ENCODE assay signal across 17 cellular contexts in genomic region chr7:128718967-128719642, GRCh38. TPM values are rescaled to one million over a fixed set of nuclear protein-coding genes. Genes with fewer than 3 reads are reported as not detected.
DNase-seq lines count a peak whose midpoint lies in the region; ATAC-seq lines count a peak whose summit lies in the region.
"Had no signal": no experiment of that assay in that cellular context is flagged by ENCODE, and none has a peak within 500 bp of the region (broad histone marks: within the 10 kb centered on the region; RNA-seq: fewer than 3 reads in every experiment).

No MANE protein-coding gene starts in this region.

- H3K9me3 Mint-ChIP-seq in stimulated activated naive CD8-positive, alpha-beta T cell treated with anti-CD3 and anti-CD28 coated beads, Interleukin-15, Interleukin-2, amounts not matched to agents 100 ng/mL and 50 ng/mL, for 24 hours = no peaks in the 10 kb centered on the region
- no peaks in the 10 kb centered on the region for H3K9me3 Mint-ChIP-seq in activated T-helper 17 cell treated with anti-CD3 and anti-CD28 coated beads, Interleukin-2, amount 50 U/mL, for 72 hours
- no peaks in the 10 kb centered on the region for H3K9me3 Mint-ChIP-seq in stimulated activated naive CD8-positive, alpha-beta T cell treated with anti-CD3 and anti-CD28 coated beads, Interleukin-15, amount 100 ng/mL, for 72 hours
- H3K9me3 Mint-ChIP-seq: H9 had no signal

- intact Hi-C loops in left colon (cut with DNase I, micrococcal nuclease) = no loop called here

- peaks cover 10% of the 10 kb centered on the region for H3K27me3 Mint-ChIP-seq in stimulated activated naive CD8-positive, alpha-beta T cell treated with anti-CD3 and anti-CD28 coated beads, Interleukin-15, Interleukin-2, amounts not matched to agents 100 ng/mL and 50 ng/mL, for 24 hours
- peaks cover 17% of the 10 kb centered on the region for H3K27me3 Mint-ChIP-seq in activated T-helper 17 cell treated with anti-CD3 and anti-CD28 coated beads, Interleukin-2, amount 50 U/mL, for 72 hours
- peaks cover 31% of the 10 kb centered on the region for H3K27me3 Mint-ChIP-seq in stimulated activated naive CD8-positive, alpha-beta T cell treated with anti-CD3 and anti-CD28 coated beads, Interleukin-15, amount 100 ng/mL, for 72 hours

- peaks cover 4% of the 10 kb centered on the region for H3K4me1 Mint-ChIP-seq in stimulated activated naive CD8-positive, alpha-beta T cell treated with anti-CD3 and anti-CD28 coated beads, Interleukin-15, Interleukin-2, amounts not matched to agents 100 ng/mL and 50 ng/mL, for 24 hours (ENCODE audit: low read depth)
- H3K4me1 Mint-ChIP-seq in activated T-helper 17 cell treated with anti-CD3 and anti-CD28 coated beads, Interleukin-2, amount 50 U/mL, for 72 hours = no peaks in the 10 kb centered on the region
- peaks cover 6% of the 10 kb centered on the region for H3K4me1 Mint-ChIP-seq in stimulated activated naive CD8-positive, alpha-beta T cell treated with anti-CD3 and anti-CD28 coated beads, Interleukin-15, amount 100 ng/mL, for 72 hours
- H3K4me1 Mint-ChIP-seq: CD4-positive, alpha-beta memory T cell had no signal

- DNase-seq in stimulated activated naive CD8-positive, alpha-beta T cell treated with anti-CD3 and anti-CD28 coated beads, Interleukin-15, Interleukin-2, amounts not matched to agents 100 U/mL and 50 U/mL, for 24 hours = no peak
- DNase-seq in left colon (no peak), DMS79 treated with DMSO at 0.1 percent for 48 hours (lab: John Stamatoyannopoulos, UW) (no peak), NCI-H774 (lab: John Stamatoyannopoulos, UW) (no peak), middle frontal gyrus (ENCODE audit: extremely low spot score, low spot score) (no peak)
- DNase-seq in stimulated activated naive CD8-positive, alpha-beta T cell treated with anti-CD3 and anti-CD28 coated beads, Interleukin-15, amount 100 ng/mL, for 72 hours = no peak
- DNase-seq: CD4-positive, alpha-beta memory T cell; DMS153; DMS79; GF-D8; GOT3; H9; IMR-90 had no signal

- peak overlapping the region; percentile 59 for H3K27ac Mint-ChIP-seq in stimulated activated naive CD8-positive, alpha-beta T cell treated with anti-CD3 and anti-CD28 coated beads, Interleukin-15, Interleukin-2, amounts not matched to agents 100 ng/mL and 50 ng/mL, for 24 hours
- H3K27ac Mint-ChIP-seq in activated T-helper 17 cell treated with anti-CD3 and anti-CD28 coated beads, Interleukin-2, amount 50 U/mL, for 72 hours = no peak overlapping the region
- no peak overlapping the region for H3K27ac Mint-ChIP-seq in stimulated activated naive CD8-positive, alpha-beta T cell treated with anti-CD3 and anti-CD28 coated beads, Interleukin-15, amount 100 ng/mL, for 72 hours
- H3K27ac Mint-ChIP-seq: CD14-positive monocyte; CD4-positive, alpha-beta memory T cell; H9 had no signal

- no peak overlapping the region for H3K4me3 Mint-ChIP-seq in stimulated activated naive CD8-positive, alpha-beta T cell treated with anti-CD3 and anti-CD28 coated beads, Interleukin-15, Interleukin-2, amounts not matched to agents 100 ng/mL and 50 ng/mL, for 24 hours
- H3K4me3 Mint-ChIP-seq in activated T-helper 17 cell treated with anti-CD3 and anti-CD28 coated beads, Interleukin-2, amount 50 U/mL, for 72 hours = no peak overlapping the region
- H3K4me3 Mint-ChIP-seq in stimulated activated naive CD8-positive, alpha-beta T cell treated with anti-CD3 and anti-CD28 coated beads, Interleukin-15, amount 100 ng/mL, for 72 hours = no peak overlapping the region
- H3K4me3 Mint-ChIP-seq: CD14-positive monocyte; CD4-positive, alpha-beta memory T cell; H9 had no signal

- ATAC-seq in stimulated activated naive CD8-positive, alpha-beta T cell treated with anti-CD3 and anti-CD28 coated beads, Interleukin-15, Interleukin-2, amounts not matched to agents 100 U/mL and 50 U/mL, for 24 hours = no peak
- peak; percentile 11 for ATAC-seq in activated T-helper 17 cell treated with anti-CD3 and anti-CD28 coated beads, Interleukin-2, amount 50 U/mL, for 72 hours (replicated peaks)
- peak; percentile 77 for ATAC-seq in left colon
- peak; percentile 64 for ATAC-seq in stimulated activated naive CD8-positive, alpha-beta T cell treated with anti-CD3 and anti-CD28 coated beads, Interleukin-15, amount 100 ng/mL, for 72 hours
- ATAC-seq: A549 had no signal

- H3K36me3 Mint-ChIP-seq in stimulated activated naive CD8-positive, alpha-beta T cell treated with anti-CD3 and anti-CD28 coated beads, Interleukin-15, Interleukin-2, amounts not matched to agents 100 ng/mL and 50 ng/mL, for 24 hours (ENCODE audit: low read depth) = no peaks in the 10 kb centered on the region
- H3K36me3 Mint-ChIP-seq in activated T-helper 17 cell treated with anti-CD3 and anti-CD28 coated beads, Interleukin-2, amount 50 U/mL, for 72 hours (ENCODE audit: low read depth) = no peaks in the 10 kb centered on the region
- H3K36me3 Mint-ChIP-seq: CD14-positive monocyte; CD4-positive, alpha-beta memory T cell had no signal

RNA-seq across cellular contexts. Expression of gene CALU, which starts 20.1 kb away (rescaled TPM):
- 10 to 100 TPM; 27.5 to 41.7 TPM for total RNA-seq in activated T-helper 17 cell treated with anti-CD3 and anti-CD28 coated beads, Interleukin-2, amount 50 U/mL, for 72 hours
- total RNA-seq in left colon = 10 to 100 TPM; 36.3 to 42.6 TPM

RNA-seq across cellular contexts. Expression of gene GARIN1A, which starts 47.0 kb away (rescaled TPM):
- 1 to 10 TPM; 1.8 TPM for total RNA-seq in activated T-helper 17 cell treated with anti-CD3 and anti-CD28 coated beads, Interleukin-2, amount 50 U/mL, for 72 hours
- total RNA-seq in left colon = 1 to 10 TPM in 1 of 2 donors, under 1 TPM in 1; 0.81 to 1.6 TPM

RNA-seq across cellular contexts. Expression of gene OPN1SW, which starts 56.5 kb away (rescaled TPM):
- not detected for total RNA-seq in activated T-helper 17 cell treated with anti-CD3 and anti-CD28 coated beads, Interleukin-2, amount 50 U/mL, for 72 hours
- not detected for total RNA-seq in left colon
- total RNA-seq: CD4-positive, alpha-beta memory T cell; H9; IMR-90 had no signal
